ENCODE assay signal across 7 cellular contexts in genomic region chr3:141441381-141442365, GRCh38. TPM values are rescaled to one million over a fixed set of nuclear protein-coding genes. Genes with fewer than 3 reads are reported as not detected.
A peak's percentile ranks its signal among the peaks of the same experiment; 100 is the strongest.
DNase-seq lines count a peak whose midpoint lies in the region; ATAC-seq, FAIRE-seq and TF ChIP-seq lines count a peak whose summit lies in the region.

No MANE protein-coding gene starts in this region.

- H3K27me3 ChIP-seq in K562 (ENCODE audit: control insufficient read depth in 2 of 2, insufficient read depth in 2 of 2, low read length in 2 of 2), result no peaks in the 10 kb centered on the region
- no peaks in the 10 kb centered on the region for H3K27me3 ChIP-seq in keratinocyte (ENCODE audit: control insufficient read depth, extremely low read depth, insufficient read depth, low read length)

- H4K20me1 ChIP-seq in K562 (replicated peaks; ENCODE audit: control insufficient read depth, insufficient read depth, low read length), result no peaks in the 10 kb centered on the region
- H4K20me1 ChIP-seq in keratinocyte (ENCODE audit: control insufficient read depth, extremely low read depth, insufficient read depth, low read length), result peaks cover 4% of the 10 kb centered on the region

- in situ Hi-C loops in K562 (cut with MboI), result loop anchor here (5.0 kb wide), 1 partner anchor 74 kb away; the partner anchor contains the start of gene ZBTB38

- 0 out of 4 replicates have a peak overlapping the region, but pooled peaks of 1 of the 2 experiments have one; percentile 17 for H3K9ac ChIP-seq in K562 (ENCODE audit: insufficient read depth in 1 of 2, low read depth in 2 of 2, low read length in 2 of 2)
- no peak overlapping the region for H3K9ac ChIP-seq in keratinocyte (ENCODE audit: control insufficient read depth, extremely low read depth, insufficient read depth, low read length)

- H3K27ac ChIP-seq in K562 (ENCODE audit: extremely low read depth, low read depth, low read length) (peak overlapping the region; percentile 73), keratinocyte (ENCODE audit: control insufficient read depth, insufficient read depth, low read length) (no peak overlapping the region)

- peak overlapping the region; percentile 37; the same call in 1 of the 2 replicates for H3K4me2 ChIP-seq in K562 (ENCODE audit: insufficient read depth, low read length)
- H3K4me2 ChIP-seq in keratinocyte (ENCODE audit: control insufficient read depth, extremely low read depth, insufficient read depth, low read depth, low read length), result no peak overlapping the region

- intact Hi-C loops in K562 (cut with micrococcal nuclease), result loop anchor here (2.0 kb wide), 1 partner anchor 81 kb away; no protein-coding TSS in a partner anchor

- peaks cover 0 to 14% of the 10 kb centered on the region in 2 experiments; a peak in 2 of 5 replicates for H3K4me1 ChIP-seq in K562 (replicated peaks in 1 of 2; ENCODE audit: control insufficient read depth in 2 of 2, insufficient read depth in 2 of 2, low read length in 2 of 2)
- H3K4me1 ChIP-seq in keratinocyte (ENCODE audit: control insufficient read depth, extremely low read depth, insufficient read depth, low read length), result peaks cover 12% of the 10 kb centered on the region

- dilution Hi-C loops in keratinocyte (cut with MboI; ENCODE audit: extremely low pct_ligation_motif_present, low sequenced_read_pairs), result no loop called here

- H3K9me1 ChIP-seq in K562 (ENCODE audit: control insufficient read depth, insufficient read depth, low read length) (no peaks in the 10 kb centered on the region), keratinocyte (ENCODE audit: control insufficient read depth, extremely low read depth, insufficient read depth, low read length) (peaks cover 3% of the 10 kb centered on the region)

- TF ChIP-seq POLR2A in H54 (IDR thresholded peaks at IDR 0.05; ENCODE audit: low read depth, low read length) (no peak), K562 (conservative IDR thresholded peaks at IDR 0.05) (no peak)

- H3K9me3 ChIP-seq in K562 (replicated peaks; ENCODE audit: control insufficient read depth, insufficient read depth, low read depth, low read length) (peaks cover 4% of the 10 kb centered on the region; the same call in 1 of the 2 replicates), keratinocyte (ENCODE audit: control insufficient read depth, low read depth, low read length) (no peaks in the 10 kb centered on the region)

- POLR2A ChIA-PET in K562 (lab: Yijun Ruan, JAX), result interaction anchor here (0.5 to 1.1 kb wide), 5 partner anchors 20 to 1212 kb away, joined by 3 read pairs; no protein-coding TSS in a partner anchor

- H3K79me2 ChIP-seq in K562 (ENCODE audit: control insufficient read depth, insufficient read depth, low read length) (no peaks in the 10 kb centered on the region), keratinocyte (ENCODE audit: control insufficient read depth, insufficient read depth, low read length) (peaks cover 27% of the 10 kb centered on the region)

- CTCF ChIA-PET in K562 (lab: Yijun Ruan, JAX; ENCODE audit: low intra/inter-chr PET ratio), result interaction anchor here (0.6 to 1.0 kb wide), 3 partner anchors 98 to 139 kb away, joined by 3 to 4 read pairs (median 3); no protein-coding TSS in a partner anchor

- 65% methylated on average over 10 of the region's 10 CpGs for WGBS in K562 (ENCODE audit: insufficient coverage, low coverage, missing lambda C conversion rate)

- TF ChIP-seq CTCF in GM12874 (IDR thresholded peaks at IDR 0.05; ENCODE audit: insufficient read depth, low read depth, low read length) (peak; percentile 87), LNCAP (IDR thresholded peaks at IDR 0.05) (peak; percentile 60), K562 (IDR thresholded peaks at IDR 0.05 in 2 of 3, conservative IDR thresholded peaks at IDR 0.05 in 1 of 3; ENCODE audit: insufficient read depth in 2 of 3, low read depth in 1 of 3, low read length in 3 of 3) (peak; percentile 84 to 89 (median 86)), keratinocyte (optimal IDR thresholded peaks at IDR 0.05 in 1 of 3, IDR thresholded peaks at IDR 0.05 in 1 of 3, conservative IDR thresholded peaks at IDR 0.05 in 1 of 3; ENCODE audit: extremely low read depth in 1 of 3, insufficient read depth in 2 of 3, low read length in 3 of 3) (peak; percentile 81 to 98 (median 93))

- BruUV-seq in K562 (replicated peaks; lab: Mats Ljungman, UMichigan), result no TSS peak

- DNase-seq in H54 (ENCODE audit: insufficient read length, low spot score) (peak; percentile 60), UCSD-AML1 (lab: John Stamatoyannopoulos, UW; ENCODE audit: unreplicated experiment) (peak; percentile 70), K562 (ENCODE audit: extremely low read depth in 1 of 4, low spot score in 3 of 4) (peak; percentile 83 to 88 (median 85)), keratinocyte (ENCODE audit: low read depth, low spot score) (no peak)
- DNase-seq in stimulated activated CD4-positive, alpha-beta T cell treated with anti-CD3 and anti-CD28 coated beads, Interleukin-1b, Interleukin-23, amount 100 ng/mL, for 48 hours, result peak; percentile 80

- ATAC-seq in K562, result peak; percentile 99

- H2AFZ ChIP-seq in K562 (ENCODE audit: low read depth, low read length) (peak overlapping the region; percentile 83), keratinocyte (ENCODE audit: control insufficient read depth, low read length) (no peak overlapping the region)

- FAIRE-seq in H54 (lab: Jason Lieb, UNC) (no peak), K562 (lab: Jason Lieb, UNC) (peak; percentile 83), keratinocyte (lab: Jason Lieb, UNC) (peak; percentile 76)

- peak; percentile 27; the same call in 1 of the 2 replicates for TF ChIP-seq EP300 in K562 (IDR thresholded peaks at IDR 0.05; ENCODE audit: low read length)

- H3K36me3 ChIP-seq in K562 (ENCODE audit: control insufficient read depth, insufficient read depth, low read length), result peaks cover 30% of the 10 kb centered on the region
- peaks cover 25 to 37% of the 10 kb centered on the region in 2 experiments for H3K36me3 ChIP-seq in keratinocyte (ENCODE audit: control insufficient read depth in 2 of 2, extremely low read depth in 1 of 2, insufficient read depth in 2 of 2, low read length in 2 of 2)

- H3K4me3 ChIP-seq in K562, result no peak overlapping the region
- H3K4me3 ChIP-seq in keratinocyte (ENCODE audit: control insufficient read depth in 2 of 3, extremely low read depth in 1 of 3, insufficient read depth in 2 of 3, low read depth in 1 of 3, low read length in 3 of 3), result no peak overlapping the region

- peak; percentile 57 to 74 for TF ChIP-seq RAD21 in K562 (CRISPR knock-in tag; conservative IDR thresholded peaks at IDR 0.05 in 1 of 2, IDR thresholded peaks at IDR 0.05 in 1 of 2)

TF ChIP-seq in K562, 482 proteins besides CTCF, POLR2A, EP300 and RAD21 (continues in another document):
- TF ChIP-seq SIRT6 (IDR thresholded peaks at IDR 0.05; ENCODE audit: low read depth, low read length) (no peak), CEBPG (CRISPR knock-in tag; IDR thresholded peaks at IDR 0.05) (no peak), CEBPG (tag; conservative IDR thresholded peaks at IDR 0.05 in 1 of 2, IDR thresholded peaks at IDR 0.05 in 1 of 2) (no peak), MCM7 (IDR thresholded peaks at IDR 0.05) (no peak), SMARCA5 (IDR thresholded peaks at IDR 0.05) (no peak), BCOR (IDR thresholded peaks at IDR 0.05) (no peak), ILF3 (IDR thresholded peaks at IDR 0.05; ENCODE audit: borderline replicate concordance) (no peak), PRMT5 (CRISPR knock-in tag; IDR thresholded peaks at IDR 0.05) (no peak), ETS1 (conservative IDR thresholded peaks at IDR 0.05; ENCODE audit: control insufficient read depth, low read depth, low read length) (no peak), NR2F6 (CRISPR knock-in tag; IDR thresholded peaks at IDR 0.05) (no peak), NCOA4 (IDR thresholded peaks at IDR 0.05; ENCODE audit: partially characterized antibody) (no peak), NR2C1 (IDR thresholded peaks at IDR 0.05) (no peak), NR2C1 (tag; IDR thresholded peaks at IDR 0.05) (no peak)

RNA-seq across cellular contexts. Expression of gene RASA2, which starts 45.2 kb away (rescaled TPM):
- total RNA-seq in K562 (2011; cell fraction: chromatin; rRNA removed; ENCODE audit: low replicate concordance), result 7.2 and 29.1 TPM in 2 replicates
- total RNA-seq in K562 (2011; cell fraction: nucleolus; rRNA removed), result 4.7 and 8.2 TPM in 2 replicates
- total RNA-seq in K562 (2011; cell fraction: nucleoplasm; rRNA removed), result 9.2 and 13.4 TPM in 2 replicates
- total RNA-seq in K562 (2014; rRNA removed), result 6.1 and 6.6 TPM in 2 replicates
- 12.8 and 13.4 TPM in 2 replicates for total RNA-seq in K562 (2014; rRNA removed; fragmentation: Illumina TruSeq; extraction: Trizol)
- 10.0 and 11.3 TPM in 2 replicates for total RNA-seq in K562 (2015; rRNA removed; fragmentation: Illumina TruSeq; extraction: Trizol)
- total RNA-seq in K562 (2021), result 10.4 and 14.1 TPM in 2 replicates
- 7.6 and 9.5 TPM in 2 replicates for polyA plus RNA-seq in K562 (2011; rRNA removed)
- 1.2 and 2.7 TPM in 2 replicates for polyA plus RNA-seq in K562 (2011; cell fraction: cytosol; rRNA removed)
- 7.1 and 10.2 TPM in 2 replicates for polyA plus RNA-seq in K562 (2011; cell fraction: nucleus; rRNA removed)
- polyA plus RNA-seq in K562 (2012), result 4.0 and 5.3 TPM in 2 replicates
- polyA plus RNA-seq in K562 (2014; fragmentation: Illumina TruSeq; extraction: Trizol), result 7.6 and 9.7 TPM in 2 replicates
- 1 to 10 TPM; 2.0 to 2.7 TPM for polyA plus RNA-seq in K562 (2014; fragmentation: Nextera tagmentation; extraction: Ambion mirVana)
- 6.2 TPM in 2 replicates for polyA plus RNA-seq in K562 (2014; rRNA removed)
- polyA minus RNA-seq in K562 (2011; rRNA and poly(A)+ RNA removed), result 9.3 and 12.8 TPM in 2 replicates
- polyA minus RNA-seq in K562 (2011; cell fraction: cytosol; rRNA and poly(A)+ RNA removed), result 4.0 and 4.8 TPM in 2 replicates
- polyA minus RNA-seq in K562 (2011; cell fraction: nucleus; rRNA and poly(A)+ RNA removed), result 5.3 and 11.9 TPM in 2 replicates
- 5.1 to 10.3 TPM (median 6.3 TPM) in 3 replicates for polyA plus RNA-seq in keratinocyte
- polyA plus RNA-seq in keratinocyte (2011; ENCODE audit: low read depth), result 14.7 TPM
- polyA plus RNA-seq in keratinocyte (2011; cell fraction: cytosol; rRNA removed), result 3.3 and 6.7 TPM in 2 replicates
- 11.3 and 16.1 TPM in 2 replicates for polyA plus RNA-seq in keratinocyte (2011; cell fraction: nucleus; rRNA removed)
- 5.1 and 7.1 TPM in 2 replicates for polyA plus RNA-seq in keratinocyte (2012; ENCODE audit: low replicate concordance)
- polyA minus RNA-seq in keratinocyte, result 1.0 to 17.8 TPM (median 9.4 TPM) in 3 replicates
- 7.5 TPM for polyA minus RNA-seq in keratinocyte (2011; cell fraction: cytosol; rRNA and poly(A)+ RNA removed)
- 7.9 and 25.2 TPM in 2 replicates for polyA minus RNA-seq in keratinocyte (2011; cell fraction: nucleus; rRNA and poly(A)+ RNA removed)
